In the genomic region with DNA sequence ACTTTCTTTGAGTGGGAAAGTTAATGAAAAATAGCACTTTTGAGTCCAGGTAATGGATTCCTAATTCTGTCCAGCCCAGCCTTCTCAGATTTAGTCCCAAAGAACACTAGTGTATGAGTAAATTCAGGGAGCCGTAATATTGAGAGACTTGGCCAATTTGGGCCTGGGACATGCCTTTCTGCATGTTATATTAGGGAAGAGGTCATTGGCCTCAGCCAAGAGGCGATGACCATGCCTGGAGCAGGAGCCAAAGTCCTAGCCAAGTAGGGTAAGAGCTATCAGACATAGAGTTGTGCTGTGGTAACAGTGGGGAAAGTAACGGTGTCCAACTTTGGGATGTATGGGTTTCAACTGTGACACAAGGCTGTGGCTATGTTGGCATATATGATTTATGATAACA, we compare ENCODE assay signal across 7 cellular contexts.
"Had no signal": no experiment of that assay in that cellular context is flagged by ENCODE, and none has a peak within 500 bp of the region (broad histone marks: within the 10 kb centered on the region; RNA-seq: fewer than 3 reads in every experiment).

No MANE protein-coding gene starts in this region.

- H3K4me3 ChIP-seq: GM23338 had no signal

- FAIRE-seq: H1, H54, HTR-8/SVneo had no signal

- ATAC-seq: GM23338 had no signal

- H3K27me3 Mint-ChIP-seq: IgD-negative memory B cell had no signal

- H3K9me3 Mint-ChIP-seq: GM23338 had no signal

- H3K4me3 Mint-ChIP-seq: GM23338, H9, IgD-negative memory B cell had no signal

- H3K4me2 ChIP-seq: GM23338 had no signal

- H3K4me1 Mint-ChIP-seq: GM23338, H9, IgD-negative memory B cell had no signal

- H3K36me3 Mint-ChIP-seq: IgD-negative memory B cell had no signal

- H2AFZ ChIP-seq: GM23338 had no signal

- DNase-seq: H9, HCEC 1CT had no signal

- H3K27ac Mint-ChIP-seq: GM23338, H9, IgD-negative memory B cell had no signal
